In the genomic region with DNA sequence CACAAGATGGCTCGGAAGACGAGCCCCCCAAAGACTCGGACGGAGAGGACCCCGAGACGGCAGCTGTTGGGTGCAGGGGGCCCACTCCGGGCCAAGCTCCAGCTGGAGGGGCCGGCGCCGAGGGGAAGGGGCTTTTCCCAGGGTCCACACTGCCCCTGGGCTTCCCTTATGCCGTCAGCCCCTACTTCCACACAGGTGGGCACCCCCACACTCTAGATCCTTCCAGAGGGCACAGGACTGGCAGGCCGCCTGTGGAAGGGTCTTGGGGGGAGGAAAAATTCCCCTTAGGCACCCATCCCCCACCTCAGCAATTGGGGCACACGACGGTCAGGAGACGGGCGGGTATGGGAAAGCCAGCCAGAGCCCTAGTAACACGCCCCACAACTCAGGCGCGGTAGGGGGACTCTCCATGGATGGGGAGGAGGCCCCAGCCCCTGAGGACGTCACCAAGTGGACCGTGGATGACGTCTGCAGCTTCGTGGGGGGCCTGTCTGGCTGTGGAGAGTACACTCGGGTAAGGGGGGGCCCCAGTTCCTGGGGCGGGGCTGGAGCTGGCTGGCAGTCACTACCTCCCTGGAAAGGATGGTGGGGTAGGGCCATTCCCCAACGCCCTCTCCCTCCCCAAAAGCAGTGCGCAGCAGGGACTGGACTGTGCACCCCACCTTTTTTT, we compare ENCODE assay signal across 11 cellular contexts. TPM values are rescaled to one million over a fixed set of nuclear protein-coding genes. Genes with fewer than 3 reads are reported as not detected.
DNase-seq lines count a peak whose midpoint lies in the region; ATAC-seq and TF ChIP-seq lines count a peak whose summit lies in the region.
"Had no signal": no experiment of that assay in that cellular context is flagged by ENCODE, and none has a peak within 500 bp of the region (broad histone marks: within the 10 kb centered on the region; RNA-seq: fewer than 3 reads in every experiment).

No MANE protein-coding gene starts in this region.

- H3K4me3 Mint-ChIP-seq in activated CD4-positive, alpha-beta memory T cell treated with anti-CD3 and anti-CD28 coated beads for 36 hours, result no peak overlapping the region

- DNase-seq in brain microvascular endothelial cell (peak; percentile 56), lung (ENCODE audit: low spot score) (peak; percentile 50), HCEC 1CT (no peak), omental fat pad (ENCODE audit: low spot score) (no peak), pons (ENCODE audit: low spot score) (no peak)
- DNase-seq in activated CD4-positive, alpha-beta memory T cell treated with anti-CD3 and anti-CD28 coated beads for 36 hours, result no peak
- DNase-seq: Calu3; NCI-H526 treated with DMSO at 0.1 percent for 48 hours; stimulated activated naive CD4-positive, alpha-beta T cell had no signal

- peak overlapping the region; percentile 43; the same call in 1 of the 2 replicates for H3K4me3 ChIP-seq in HUES64 (ENCODE audit: low read length)
- H3K4me3 ChIP-seq in brain microvascular endothelial cell (ENCODE audit: low read depth, low read length), result peak overlapping the region; percentile 35
- no peak overlapping the region for H3K4me3 ChIP-seq in lung

- H3K9me3 Mint-ChIP-seq in activated CD4-positive, alpha-beta memory T cell treated with anti-CD3 and anti-CD28 coated beads for 36 hours, result no peaks in the 10 kb centered on the region

- peaks cover 8% of the 10 kb centered on the region for H3K4me1 Mint-ChIP-seq in activated CD4-positive, alpha-beta memory T cell treated with anti-CD3 and anti-CD28 coated beads for 36 hours (ENCODE audit: low read depth)

- peak overlapping the region; percentile 89 for H3K27ac ChIP-seq in 22Rv1
- no peak overlapping the region for H3K27ac ChIP-seq in HUES64 (ENCODE audit: low read depth, low read length)
- H3K27ac ChIP-seq in brain microvascular endothelial cell, result no peak overlapping the region
- H3K27ac ChIP-seq in lung (ENCODE audit: low read depth in 1 of 2, low read length in 1 of 2), result no peak overlapping the region

- H3K9ac ChIP-seq in HUES64 (ENCODE audit: low read depth, low read length), result no peak overlapping the region

- no peak overlapping the region for H3K27ac Mint-ChIP-seq in activated CD4-positive, alpha-beta memory T cell treated with anti-CD3 and anti-CD28 coated beads for 36 hours

- peaks cover 16% of the 10 kb centered on the region for H3K27me3 Mint-ChIP-seq in activated CD4-positive, alpha-beta memory T cell treated with anti-CD3 and anti-CD28 coated beads for 36 hours

- H3K4me1 ChIP-seq in HUES64 (ENCODE audit: insufficient read depth, low read length) (peaks cover 16% of the 10 kb centered on the region), lung (ENCODE audit: control insufficient read depth in 2 of 2, insufficient read depth in 2 of 2, low read length in 2 of 2) (peaks cover 0 to 22% of the 10 kb centered on the region in 2 donors)

- H3K36me3 ChIP-seq in HUES64 (ENCODE audit: insufficient read depth, low read length) (peaks cover 37% of the 10 kb centered on the region), brain microvascular endothelial cell (replicated peaks) (peaks cover 30% of the 10 kb centered on the region), lung (ENCODE audit: control insufficient read depth in 2 of 2, insufficient read depth in 2 of 2, low read length in 2 of 2) (peaks cover 6 to 35% of the 10 kb centered on the region in 2 donors)

- POLR2A ChIA-PET in activated CD4-positive, alpha-beta memory T cell treated with anti-CD3 and anti-CD28 coated beads for 36 hours (lab: Charles Lee), result interaction anchor here (0.9 to 1.0 kb wide), 2 partner anchors 10 to 17 kb away, joined by 3 read pairs; no protein-coding TSS in a partner anchor

- in situ Hi-C loops in brain microvascular endothelial cell (cut with HindIII; ENCODE audit: low pct_ligation_motif_present, low sequenced_read_pairs), result no loop called here

- H3K36me3 Mint-ChIP-seq in activated CD4-positive, alpha-beta memory T cell treated with anti-CD3 and anti-CD28 coated beads for 36 hours, result peaks cover 25% of the 10 kb centered on the region

- no peaks in the 10 kb centered on the region for H3K9me3 ChIP-seq in HUES64 (ENCODE audit: insufficient read depth, low read depth, low read length)
- H3K9me3 ChIP-seq in lung (ENCODE audit: control insufficient read depth in 2 of 2, insufficient read depth in 1 of 2, low read length in 1 of 2), result peaks cover 0 to under 1% of the 10 kb centered on the region in 2 donors

- 31% methylated on average over 26 of the region's 27 CpGs for WGBS in HUES64
- 17% methylated on average over 27 of the region's 27 CpGs for WGBS in lung, 2 donors

- TF ChIP-seq CTCF in 22Rv1 (IDR thresholded peaks at IDR 0.05) (no peak), brain microvascular endothelial cell (IDR thresholded peaks at IDR 0.05; ENCODE audit: low read depth, low read length, missing control alignments) (no peak), lung (IDR thresholded peaks at IDR 0.05; ENCODE audit: control extremely low read depth, extremely low read depth) (no peak), omental fat pad (IDR thresholded peaks at IDR 0.05) (no peak)

- ATAC-seq in lung (ENCODE audit: insufficient read depth, low FRiP score) (no peak), omental fat pad (ENCODE audit: low FRiP score) (no peak)

- intact Hi-C loops in activated CD4-positive, alpha-beta memory T cell treated with anti-CD3 and anti-CD28 coated beads for 36 hours (cut with micrococcal nuclease), result no loop called here

- CTCF ChIA-PET in activated CD4-positive, alpha-beta memory T cell treated with anti-CD3 and anti-CD28 coated beads for 36 hours (lab: Charles Lee), result interaction anchor here (2.9 kb wide), 1 partner anchor 38 kb away, joined by 14 read pairs; no protein-coding TSS in a partner anchor

- H3K27me3 ChIP-seq in HUES64 (ENCODE audit: insufficient read depth, low read length), result peaks cover 58% of the 10 kb centered on the region
- peaks cover 4% of the 10 kb centered on the region for H3K27me3 ChIP-seq in brain microvascular endothelial cell (replicated peaks)
- H3K27me3 ChIP-seq in lung (ENCODE audit: control insufficient read depth, insufficient read depth), result no peaks in the 10 kb centered on the region

RNA-seq across cellular contexts. Expression of a gene that starts 16.1 kb away (rescaled TPM):
- polyA plus RNA-seq in HUES64 (2013, experiment 1 of 2), result 81.8 TPM
- polyA plus RNA-seq in HUES64 (2013, experiment 2 of 2), result 71.3 TPM
- total RNA-seq in lung, result 10 to 100 TPM; 39.0 to 74.2 TPM
- polyA plus RNA-seq in lung, result 10 to 100 TPM; 61.2 to 86.6 TPM
- total RNA-seq in activated CD4-positive, alpha-beta memory T cell treated with anti-CD3 and anti-CD28 coated beads for 36 hours, result 100 to 1,000 TPM; 111 to 117 TPM
- 10 to 100 TPM; 29.2 to 63.5 (median 31.3) TPM for total RNA-seq in omental fat pad

RNA-seq across cellular contexts. Expression of a gene that starts 17.4 kb away (rescaled TPM):
- polyA plus RNA-seq in HUES64 (2013, experiment 1 of 2), result 14.0 TPM
- polyA plus RNA-seq in HUES64 (2013, experiment 2 of 2), result 14.5 TPM
- total RNA-seq in lung (10 to 100 TPM in 1 of 2 donors, 1 to 10 TPM in 1; 10.0 to 15.1 TPM), omental fat pad (1 to 10 TPM; 3.4 to 6.8 (median 6.2) TPM)
- polyA plus RNA-seq in lung, result 10 to 100 TPM; 10.9 to 15.2 TPM
- 10 to 100 TPM; 25.8 to 30.6 TPM for total RNA-seq in activated CD4-positive, alpha-beta memory T cell treated with anti-CD3 and anti-CD28 coated beads for 36 hours

RNA-seq across cellular contexts. Expression of a gene that starts 19.3 kb away (rescaled TPM):
- 2.3 TPM for polyA plus RNA-seq in HUES64 (2013, experiment 1 of 2)
- 1.1 TPM for polyA plus RNA-seq in HUES64 (2013, experiment 2 of 2)
- total RNA-seq in lung, result 10 to 100 TPM in 1 of 2 donors, 1 to 10 TPM in 1; 7.8 to 26.3 TPM
- 1 to 10 TPM; 3.7 to 3.8 TPM for polyA plus RNA-seq in lung
- not detected for total RNA-seq in activated CD4-positive, alpha-beta memory T cell treated with anti-CD3 and anti-CD28 coated beads for 36 hours
- 1 to 10 TPM in 3 of 4 donors, under 1 TPM in 1; 0.96 to 7.7 (median 1.3) TPM for total RNA-seq in omental fat pad

RNA-seq across cellular contexts. Expression of a gene that starts 23.3 kb away (rescaled TPM):
- 0.10 TPM for polyA plus RNA-seq in HUES64 (2013, experiment 1 of 2)
- 0.38 TPM for polyA plus RNA-seq in HUES64 (2013, experiment 2 of 2)
- total RNA-seq in lung, result 1 to 10 TPM; 2.0 to 5.1 TPM
- polyA plus RNA-seq in lung, result 1 to 10 TPM; 2.0 to 2.8 TPM
- 1 to 10 TPM; 5.8 to 6.0 TPM for total RNA-seq in activated CD4-positive, alpha-beta memory T cell treated with anti-CD3 and anti-CD28 coated beads for 36 hours
- under 1 TPM in 3 of 4 donors, not detected in 1; 0.19 to 0.48 (median 0.25) TPM for total RNA-seq in omental fat pad

RNA-seq across cellular contexts. Expression of a gene that starts 38.9 kb away (rescaled TPM):
- polyA plus RNA-seq in HUES64 (2013, experiment 1 of 2), result not detected
- not detected for polyA plus RNA-seq in HUES64 (2013, experiment 2 of 2)
- total RNA-seq in lung (under 1 TPM in 1 of 2 donors, not detected in 1; 0.15 TPM), omental fat pad (1 to 10 TPM in 1 of 4 donors, under 1 TPM in 1, not detected in 2; 0.36 to 1.4 TPM)
- polyA plus RNA-seq in lung, result under 1 TPM; 0.06 to 0.45 TPM
- total RNA-seq in activated CD4-positive, alpha-beta memory T cell treated with anti-CD3 and anti-CD28 coated beads for 36 hours, result not detected
- total RNA-seq: Calu3 had no signal

Comparison
In these comparisons a context has a peak if more than half of its experiments do, and no peak if none do; other contexts are left out.
1. DNase-seq: peak in brain microvascular endothelial cell (single experiment) and lung (single experiment); none in activated CD4-positive, alpha-beta memory T cell treated with anti-CD3 and anti-CD28 coated beads for 36 hours (single experiment), HCEC 1CT (single experiment), omental fat pad (single experiment) and pons (single experiment).